1 cellular context compared by ENCODE assay signal in the genomic region with DNA sequence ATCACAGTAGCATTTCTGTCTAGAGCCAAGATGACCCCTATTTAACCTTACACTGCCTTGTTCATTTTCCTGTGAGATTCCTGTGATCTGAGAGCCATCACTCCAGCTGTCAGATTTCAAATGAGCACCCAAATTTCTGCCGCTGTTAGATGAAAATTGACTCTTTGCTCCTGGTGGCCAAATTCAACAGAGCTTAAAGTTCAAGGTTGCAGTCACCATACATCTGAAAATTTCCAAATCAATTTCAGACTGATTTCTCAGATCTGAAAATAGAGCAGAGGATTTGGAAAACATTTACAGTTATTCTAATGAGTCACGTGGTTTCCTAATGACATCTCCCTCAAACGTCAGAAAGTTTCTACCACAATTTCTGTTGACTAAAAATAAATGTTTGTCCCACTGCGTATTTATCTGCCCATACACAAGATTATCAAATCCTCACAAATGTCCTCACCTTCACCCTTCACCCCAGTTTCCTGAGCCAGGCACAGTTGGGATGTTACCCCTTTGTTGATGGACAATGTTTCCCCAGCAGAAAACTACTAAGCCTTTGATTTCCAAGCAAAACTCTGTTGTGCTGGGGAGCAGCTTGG.
TF ChIP-seq lines count a peak whose summit lies in the region.

No MANE protein-coding gene starts in this region.

TF ChIP-seq in GM12878, 131 proteins besides CTCF, POLR2A, EP300 and RAD21:
- peak; percentile 83 for TF ChIP-seq RAD51 (IDR thresholded peaks at IDR 0.05)
- no peak for TF ChIP-seq LARP7 (IDR thresholded peaks at IDR 0.05)
